14 cellular contexts compared by ENCODE assay signal in genomic region chr20:58579819-58580492, GRCh38.
"Had no signal": no experiment of that assay in that cellular context is flagged by ENCODE, and none has a peak within 500 bp of the region (broad histone marks: within the 10 kb centered on the region; RNA-seq: fewer than 3 reads in every experiment).

No MANE protein-coding gene starts in this region.

- FAIRE-seq: pancreas, small intestine had no signal

- DNase-seq: cortex of kidney; effector CD8-positive, alpha-beta T cell; gastrocnemius medialis; islet precursor cell; left lung; natural killer cell; occipital lobe; pancreas; small intestine; stimulated activated CD4-positive, alpha-beta T cell treated with anti-CD3 and anti-CD28 coated beads, Interleukin-12 subunit alpha, Interleukin-12 subunit beta, amount 100 ng/mL, for 4 hours; stimulated activated naive CD8-positive, alpha-beta T cell treated with anti-CD3 and anti-CD28 coated beads, Interleukin-15, Interleukin-2, amounts not matched to agents 100 U/mL and 50 U/mL, for 24 hours; thyroid gland; upper lobe of left lung; uterus had no signal
